Comparison of ENCODE assay signal across 20 cellular contexts in the genomic region with DNA sequence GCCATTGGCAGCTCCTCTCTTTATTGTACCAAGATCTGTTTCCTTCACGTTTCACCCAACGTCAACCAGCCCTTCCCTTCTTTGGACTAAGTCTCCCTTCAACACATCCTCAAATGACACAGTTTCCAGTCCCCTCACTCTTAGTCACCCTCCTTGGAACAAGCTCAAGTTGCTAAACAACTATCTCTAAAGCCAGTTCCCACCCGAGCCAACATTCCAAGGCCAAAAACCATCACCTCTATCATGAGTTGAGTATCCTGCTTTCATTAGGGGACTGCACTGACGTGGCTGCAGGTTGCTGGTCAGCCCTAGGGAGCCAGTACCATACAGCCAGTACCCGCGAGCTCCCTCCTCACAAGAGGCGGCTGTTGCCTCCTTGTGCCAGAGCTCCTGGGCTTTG.
DNase-seq lines count a peak whose midpoint lies in the region; ATAC-seq and TF ChIP-seq lines count a peak whose summit lies in the region.
"Had no signal": no experiment of that assay in that cellular context is flagged by ENCODE, and none has a peak within 500 bp of the region (broad histone marks: within the 10 kb centered on the region; RNA-seq: fewer than 3 reads in every experiment).

No MANE protein-coding gene starts in this region.

- no peaks in the 10 kb centered on the region for H3K36me3 Mint-ChIP-seq in CD4-positive, CD25-positive, alpha-beta regulatory T cell

- in situ Hi-C loops in mammary epithelial cell (cut with MboI; ENCODE audit: low sequenced_read_pairs in 2 of 2), result no loop called here

- H3K4me2 ChIP-seq in HCT116 (ENCODE audit: low read length) (peak overlapping the region; percentile 43), mammary epithelial cell (ENCODE audit: insufficient read depth, low read depth, low read length) (no peak overlapping the region), smooth muscle cell (no peak overlapping the region)

- no peak overlapping the region for H3K27ac ChIP-seq in CD4-positive, CD25-positive, alpha-beta regulatory T cell (ENCODE audit: insufficient read depth, low read length, poor library complexity, severe bottlenecking)
- H3K27ac ChIP-seq in HCT116 (ENCODE audit: low read depth, low read length) (no peak overlapping the region), mammary epithelial cell (ENCODE audit: insufficient read depth, low read depth, low read length) (no peak overlapping the region), smooth muscle cell (ENCODE audit: low read depth) (no peak overlapping the region)
- H3K27ac ChIP-seq: thoracic aorta had no signal

- H3K9me3 ChIP-seq in CD4-positive, CD25-positive, alpha-beta regulatory T cell (ENCODE audit: control insufficient read depth in 2 of 2, low read length in 2 of 2), result no peaks in the 10 kb centered on the region
- H3K9me3 ChIP-seq in HCT116 (ENCODE audit: control insufficient read depth in 1 of 2, insufficient read depth in 1 of 2, low read depth in 1 of 2, low read length in 2 of 2) (no peaks in the 10 kb centered on the region), mammary epithelial cell (replicated peaks; ENCODE audit: insufficient read depth, low read length) (no peaks in the 10 kb centered on the region), smooth muscle cell (replicated peaks; ENCODE audit: low read depth) (no peaks in the 10 kb centered on the region)
- H3K9me3 ChIP-seq: thoracic aorta had no signal

- H3K4me3 ChIP-seq in CD4-positive, CD25-positive, alpha-beta regulatory T cell (ENCODE audit: low read depth, low read length), result no peak overlapping the region
- H3K4me3 ChIP-seq in HCT116 (replicated peaks in 1 of 2; ENCODE audit: low read depth in 1 of 2, low read length in 2 of 2) (no peak overlapping the region), mammary epithelial cell (replicated peaks in 1 of 3; ENCODE audit: insufficient read depth in 1 of 3, low read depth in 2 of 3, low read length in 3 of 3) (no peak overlapping the region), smooth muscle cell (no peak overlapping the region)
- H3K4me3 ChIP-seq: thoracic aorta had no signal

- TF ChIP-seq CTCF in HCT116 (IDR thresholded peaks at IDR 0.05 in 2 of 3, conservative IDR thresholded peaks at IDR 0.05 in 1 of 3; ENCODE audit: borderline replicate concordance in 1 of 3, insufficient read depth in 1 of 3, low read depth in 2 of 3, low read length in 2 of 3) (no peak), mammary epithelial cell (conservative IDR thresholded peaks at IDR 0.05 in 1 of 2, IDR thresholded peaks at IDR 0.05 in 1 of 2; ENCODE audit: extremely low read depth in 1 of 2, insufficient read depth in 1 of 2, low read depth in 1 of 2, low read length in 2 of 2) (no peak), smooth muscle cell (IDR thresholded peaks at IDR 0.05; ENCODE audit: borderline replicate concordance, insufficient read depth, poor library complexity, severe bottlenecking) (no peak)

- H3K9ac ChIP-seq in HCT116 (ENCODE audit: low read length), result no peak overlapping the region
- H3K9ac ChIP-seq in mammary epithelial cell (ENCODE audit: insufficient read depth, low read length), result no peak overlapping the region
- H3K9ac ChIP-seq in smooth muscle cell (ENCODE audit: low read depth), result no peak overlapping the region

- no peaks in the 10 kb centered on the region for H3K9me2 ChIP-seq in HCT116 (ENCODE audit: insufficient read depth)

- CTCF ChIA-PET in HCT116 (lab: Charles Lee), result no interaction called here
- CTCF ChIA-PET in mammary epithelial cell (lab: Charles Lee; ENCODE audit: low non-redundant PET), result interaction anchor here (0.6 kb wide), 2 partner anchors 13 to 645 kb away, joined by 3 read pairs; no protein-coding TSS in a partner anchor

- intact Hi-C loops in HCT116 (cut with micrococcal nuclease) (no loop called here), mammary epithelial cell (cut with micrococcal nuclease) (no loop called here)

- no peak overlapping the region for H2AFZ ChIP-seq in HCT116 (ENCODE audit: low read depth, low read length, poor library complexity, severe bottlenecking)
- peak overlapping the region; percentile 68 for H2AFZ ChIP-seq in mammary epithelial cell (ENCODE audit: low read depth, low read length)
- H2AFZ ChIP-seq in smooth muscle cell (ENCODE audit: low read depth), result no peak overlapping the region

- dilution Hi-C loops in mammary epithelial cell (cut with HindIII; ENCODE audit: low sequenced_read_pairs), result no loop called here

- no peaks in the 10 kb centered on the region for H3K27me3 ChIP-seq in CD4-positive, CD25-positive, alpha-beta regulatory T cell (ENCODE audit: control insufficient read depth, insufficient read depth, low read length)
- no peaks in the 10 kb centered on the region for H3K27me3 ChIP-seq in HCT116 (ENCODE audit: insufficient read depth, low read length)
- no peaks in the 10 kb centered on the region for H3K27me3 ChIP-seq in mammary epithelial cell (ENCODE audit: insufficient read depth, low read length)
- H3K27me3 ChIP-seq in smooth muscle cell (ENCODE audit: low read depth), result no peaks in the 10 kb centered on the region

- no TSS peak for BruUV-seq in HCT116 (replicated peaks; lab: Mats Ljungman, UMichigan)
- no TSS peak for BruUV-seq in mammary epithelial cell (replicated peaks; lab: Mats Ljungman, UMichigan)

- no peaks in the 10 kb centered on the region for H3K36me3 ChIP-seq in CD4-positive, CD25-positive, alpha-beta regulatory T cell (ENCODE audit: control insufficient read depth, insufficient read depth, low read length)
- H3K36me3 ChIP-seq in HCT116 (ENCODE audit: control insufficient read depth in 1 of 2, insufficient read depth in 2 of 2, low read length in 2 of 2) (no peaks in the 10 kb centered on the region), mammary epithelial cell (ENCODE audit: insufficient read depth, low read length) (no peaks in the 10 kb centered on the region), smooth muscle cell (ENCODE audit: low read depth) (no peaks in the 10 kb centered on the region)
- H3K36me3 ChIP-seq: thoracic aorta had no signal

- H4K20me1 ChIP-seq in HCT116 (ENCODE audit: insufficient read depth) (no peaks in the 10 kb centered on the region), mammary epithelial cell (ENCODE audit: insufficient read depth, low read length) (no peaks in the 10 kb centered on the region), smooth muscle cell (ENCODE audit: low read depth) (no peaks in the 10 kb centered on the region)

- H3K4me3 Mint-ChIP-seq in CD4-positive, CD25-positive, alpha-beta regulatory T cell, result no peak overlapping the region
- H3K4me3 Mint-ChIP-seq: activated B cell treated with CpG ODN at 0.5 μM for 24 hours had no signal

- H3K79me2 ChIP-seq in HCT116 (ENCODE audit: insufficient read depth, low read length), result no peaks in the 10 kb centered on the region
- no peaks in the 10 kb centered on the region for H3K79me2 ChIP-seq in mammary epithelial cell (ENCODE audit: insufficient read depth, low read length)
- H3K79me2 ChIP-seq in smooth muscle cell (ENCODE audit: low read depth), result no peaks in the 10 kb centered on the region

- H3K4me1 Mint-ChIP-seq in CD4-positive, CD25-positive, alpha-beta regulatory T cell, result peaks cover 11 to 29% (median 19%) of the 10 kb centered on the region in 4 donors
- H3K4me1 Mint-ChIP-seq: activated B cell treated with CpG ODN at 0.5 μM for 24 hours had no signal

- no peak for DNase-seq in CD4-positive, CD25-positive, alpha-beta regulatory T cell
- DNase-seq in HCT116 (ENCODE audit: low read depth, low spot score) (no peak), mammary epithelial cell (no peak), myocyte (ENCODE audit: low read depth) (peak; percentile 83), NCI-H2029 treated with DMSO at 0.1 percent for 48 hours (lab: John Stamatoyannopoulos, UW) (no peak), smooth muscle cell (lab: John Stamatoyannopoulos, UW; ENCODE audit: unreplicated experiment) (no peak)
- DNase-seq: activated B cell treated with CpG ODN at 0.5 μM for 24 hours; activated CD8-positive, alpha-beta memory T cell treated with anti-CD3 and anti-CD28 coated beads for 24 hours; amygdala; C1 segment of cervical spinal cord; DMS53; glutamatergic neuron; midbrain; NCI-H1105; NCI-H2171 treated with DMSO at 0.1 percent for 48 hours; stimulated activated CD4-positive, alpha-beta T cell treated with anti-CD3 and anti-CD28 coated beads, Interleukin-4, amount 100 ng/mL, for 24 hours; stimulated activated CD8-positive, alpha-beta memory T cell treated with anti-CD3 and anti-CD28 coated beads, Interleukin-4, amount 100 ng/mL, for 48 hours had no signal

- TF ChIP-seq POLR2A in HCT116 (IDR thresholded peaks at IDR 0.05; ENCODE audit: borderline replicate concordance, extremely low read depth, insufficient read depth, insufficient read length), result no peak

- RAD21 ChIA-PET in HCT116 (lab: Charles Lee; ENCODE audit: low non-redundant PET in 1 of 2, low total read pairs in 2 of 2, uncharacterized antibody in 2 of 2, unreplicated experiment in 2 of 2), result no interaction called here

- no peaks in the 10 kb centered on the region for H3K27me3 Mint-ChIP-seq in CD4-positive, CD25-positive, alpha-beta regulatory T cell

- WGBS in mammary epithelial cell (ENCODE audit: low coverage, missing lambda C conversion rate), result 92% methylated on average over 5 of the region's 7 CpGs
- 79% methylated on average over 7 of the region's 7 CpGs for WGBS in smooth muscle cell (ENCODE audit: low lambda C conversion rate)

- POLR2A ChIA-PET in HCT116 (lab: Charles Lee), result no interaction called here

- peaks cover 0 to 1% (median 0%) of the 10 kb centered on the region in 7 donors for H3K9me3 Mint-ChIP-seq in CD4-positive, CD25-positive, alpha-beta regulatory T cell
- H3K9me3 Mint-ChIP-seq: activated B cell treated with CpG ODN at 0.5 μM for 24 hours; activated T-helper 2 cell treated with anti-CD3 and anti-CD28 coated beads, Interferon-gamma antibody, Interleukin-2, Interleukin-4, amounts not matched to agents 10 μg/mL and 5 μg/mL and 100 μg/mL, durations not matched to agents 14 hours and 24 hours and 36 hours had no signal

- no peak for TF ChIP-seq RAD21 in HCT116 (IDR thresholded peaks at IDR 0.05; ENCODE audit: low read depth)

- peaks cover 12% of the 10 kb centered on the region for H3K4me1 ChIP-seq in CD4-positive, CD25-positive, alpha-beta regulatory T cell (ENCODE audit: control insufficient read depth, insufficient read depth, low read length, poor library complexity, severe bottlenecking)
- H3K4me1 ChIP-seq in HCT116 (ENCODE audit: control insufficient read depth in 1 of 2, insufficient read depth in 2 of 2, low read length in 2 of 2), result peaks cover 2 to 18% of the 10 kb centered on the region in 2 experiments; a peak in 2 of 4 replicates
- peaks cover 22% of the 10 kb centered on the region for H3K4me1 ChIP-seq in mammary epithelial cell (ENCODE audit: insufficient read depth, low read length)
- H3K4me1 ChIP-seq in smooth muscle cell (ENCODE audit: low read depth), result peaks cover 3% of the 10 kb centered on the region

- peak overlapping the region in 2 of 3 donors; percentile 78 to 90 for H3K27ac Mint-ChIP-seq in CD4-positive, CD25-positive, alpha-beta regulatory T cell
- H3K27ac Mint-ChIP-seq: activated B cell treated with CpG ODN at 0.5 μM for 24 hours; activated T-helper 2 cell treated with anti-CD3 and anti-CD28 coated beads, Interferon-gamma antibody, Interleukin-2, Interleukin-4, amounts not matched to agents 10 μg/mL and 5 μg/mL and 100 μg/mL, durations not matched to agents 14 hours and 24 hours and 36 hours had no signal

- no peaks in the 10 kb centered on the region for H3F3A ChIP-seq in smooth muscle cell (ENCODE audit: low read depth)

- ATAC-seq in CD4-positive, CD25-positive, alpha-beta regulatory T cell (ENCODE audit: low read depth in 2 of 2), result no peak
- ATAC-seq in HCT116, result peak; percentile 30; the same call in 1 of the 2 replicates
- no peak for ATAC-seq in GM18502 (IDR thresholded peaks at IDR 0.05; ENCODE audit: poor library complexity, unreplicated experiment)
